ENCODE assay signal across 8 cellular contexts in the genomic region with DNA sequence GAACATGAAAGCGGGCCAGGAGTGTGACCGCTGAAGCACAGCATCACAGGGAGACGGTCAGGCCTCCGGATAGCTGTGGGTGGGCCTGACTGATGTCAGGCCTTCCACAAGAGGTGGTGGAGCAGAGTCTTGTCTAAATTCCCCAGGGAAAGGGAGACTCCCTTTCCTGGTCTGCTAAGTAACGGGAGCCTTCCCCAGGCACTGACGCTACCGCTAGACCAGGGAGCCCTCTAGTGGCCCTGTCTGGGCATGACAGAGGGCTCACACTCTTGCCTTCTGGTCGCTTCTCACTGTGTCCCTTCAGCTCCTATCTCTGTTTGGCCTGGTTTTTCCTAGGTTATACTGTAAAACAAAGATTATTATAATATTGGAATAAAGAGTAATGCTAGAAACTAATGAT. TPM values are rescaled to one million over a fixed set of nuclear protein-coding genes. Genes with fewer than 3 reads are reported as not detected.
DNase-seq lines count a peak whose midpoint lies in the region.
"Had no signal": no experiment of that assay in that cellular context is flagged by ENCODE, and none has a peak within 500 bp of the region (broad histone marks: within the 10 kb centered on the region; RNA-seq: fewer than 3 reads in every experiment).

No MANE protein-coding gene starts in this region.

- peaks cover 4% of the 10 kb centered on the region for H3K27me3 Mint-ChIP-seq in activated naive CD8-positive, alpha-beta T cell treated with anti-CD3 and anti-CD28 coated beads for 36 hours
- H3K27me3 Mint-ChIP-seq: activated naive CD8-positive, alpha-beta T cell had no signal

- H3K4me3 Mint-ChIP-seq in activated naive CD8-positive, alpha-beta T cell treated with anti-CD3 and anti-CD28 coated beads for 36 hours: no peak overlapping the region
- H3K4me3 Mint-ChIP-seq: activated naive CD8-positive, alpha-beta T cell had no signal

- H3K9me3 Mint-ChIP-seq in activated naive CD8-positive, alpha-beta T cell treated with anti-CD3 and anti-CD28 coated beads for 36 hours: peaks cover 24% of the 10 kb centered on the region

- H3K4me1 Mint-ChIP-seq in activated naive CD8-positive, alpha-beta T cell treated with anti-CD3 and anti-CD28 coated beads for 36 hours: no peaks in the 10 kb centered on the region

- no peak overlapping the region for H3K27ac Mint-ChIP-seq in activated naive CD8-positive, alpha-beta T cell treated with anti-CD3 and anti-CD28 coated beads for 36 hours
- H3K27ac Mint-ChIP-seq: activated naive CD8-positive, alpha-beta T cell had no signal

- H3K36me3 Mint-ChIP-seq in activated naive CD8-positive, alpha-beta T cell treated with anti-CD3 and anti-CD28 coated beads for 36 hours: peaks cover 3% of the 10 kb centered on the region

- DNase-seq in HCEC 1CT: peak; percentile 56
- DNase-seq in OCI-M1 (lab: John Stamatoyannopoulos, UW): peak; percentile 78
- DNase-seq in activated naive CD8-positive, alpha-beta T cell treated with anti-CD3 and anti-CD28 coated beads for 36 hours: peak; percentile 47
- DNase-seq in iPS DF 19.7 (ENCODE audit: low read depth, low spot score): peak; percentile 28
- DNase-seq in stimulated activated CD4-positive, alpha-beta T cell treated with anti-CD3 and anti-CD28 coated beads, Interleukin-4, amount 100 ng/mL, for 1 hour: peak; percentile 48
- DNase-seq in MV-4-11 (lab: John Stamatoyannopoulos, UW): no peak
- DNase-seq in middle frontal gyrus (ENCODE audit: extremely low spot score, low spot score): no peak

RNA-seq across cellular contexts. Expression of gene ZNF695, which starts 36.5 kb away (rescaled TPM):
- under 1 TPM; 0.20 to 0.68 TPM for total RNA-seq in activated naive CD8-positive, alpha-beta T cell treated with anti-CD3 and anti-CD28 coated beads for 36 hours

RNA-seq across cellular contexts. Expression of gene AHCTF1, which starts 39.6 kb away (rescaled TPM):
- total RNA-seq in activated naive CD8-positive, alpha-beta T cell treated with anti-CD3 and anti-CD28 coated beads for 36 hours: 10 to 100 TPM; 52.2 to 62.2 TPM

Comparison
In these comparisons a context has a peak if more than half of its experiments do, and no peak if none do; other contexts are left out.
1. DNase-seq: peak in HCEC 1CT (single experiment), OCI-M1 (single experiment), activated naive CD8-positive, alpha-beta T cell treated with anti-CD3 and anti-CD28 coated beads for 36 hours (single experiment), iPS DF 19.7 (single experiment) and stimulated activated CD4-positive, alpha-beta T cell treated with anti-CD3 and anti-CD28 coated beads, Interleukin-4, amount 100 ng/mL, for 1 hour (single experiment); none in MV-4-11 (single experiment) and middle frontal gyrus (single experiment).